1 cellular context compared by ENCODE assay signal in the genomic region with DNA sequence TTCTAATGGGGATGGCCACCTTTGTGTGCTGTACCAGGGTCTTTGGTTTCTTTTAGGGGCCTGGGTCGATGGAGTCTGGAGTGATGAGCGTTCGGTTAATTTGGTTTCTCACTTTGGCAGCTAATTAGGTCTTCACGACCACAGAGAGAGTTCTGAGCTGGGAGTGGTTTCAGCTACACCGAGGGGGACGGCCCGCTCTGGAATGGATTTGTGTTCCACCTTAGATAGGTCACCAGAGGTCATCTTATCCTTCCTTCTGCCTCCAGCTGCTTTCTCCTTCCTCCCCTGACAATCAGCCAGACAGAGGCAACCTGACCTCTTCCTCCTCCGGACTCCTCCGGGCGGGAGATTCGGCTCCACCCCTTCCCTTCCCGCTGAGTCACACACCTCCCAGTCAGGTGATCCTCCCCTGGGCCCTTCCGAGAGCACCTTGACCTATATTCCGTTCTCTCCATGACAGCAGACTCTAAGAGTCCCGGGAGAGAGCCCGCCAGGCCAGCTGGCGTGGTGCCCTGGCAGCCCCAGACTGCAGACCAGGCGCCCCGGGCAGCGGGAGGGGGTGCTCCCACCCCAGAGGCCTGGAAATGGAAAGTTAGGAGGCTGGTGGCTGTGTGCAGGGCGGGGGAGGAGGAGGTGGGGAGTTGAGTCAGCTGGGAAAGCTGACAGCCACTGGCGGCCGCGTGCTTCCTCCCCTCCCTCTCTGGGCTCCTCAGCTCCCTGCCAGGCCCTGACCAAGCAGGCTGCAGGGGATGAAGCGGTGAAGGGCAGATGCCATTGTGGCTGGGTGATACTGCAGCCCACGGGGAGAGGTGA.
TF ChIP-seq lines count a peak whose summit lies in the region.

No MANE protein-coding gene starts in this region.

TF ChIP-seq in HepG2, 621 proteins besides CTCF, POLR2A, EP300 and RAD21 (continued from another document and continues in another):
- TF ChIP-seq, protein P1, sequence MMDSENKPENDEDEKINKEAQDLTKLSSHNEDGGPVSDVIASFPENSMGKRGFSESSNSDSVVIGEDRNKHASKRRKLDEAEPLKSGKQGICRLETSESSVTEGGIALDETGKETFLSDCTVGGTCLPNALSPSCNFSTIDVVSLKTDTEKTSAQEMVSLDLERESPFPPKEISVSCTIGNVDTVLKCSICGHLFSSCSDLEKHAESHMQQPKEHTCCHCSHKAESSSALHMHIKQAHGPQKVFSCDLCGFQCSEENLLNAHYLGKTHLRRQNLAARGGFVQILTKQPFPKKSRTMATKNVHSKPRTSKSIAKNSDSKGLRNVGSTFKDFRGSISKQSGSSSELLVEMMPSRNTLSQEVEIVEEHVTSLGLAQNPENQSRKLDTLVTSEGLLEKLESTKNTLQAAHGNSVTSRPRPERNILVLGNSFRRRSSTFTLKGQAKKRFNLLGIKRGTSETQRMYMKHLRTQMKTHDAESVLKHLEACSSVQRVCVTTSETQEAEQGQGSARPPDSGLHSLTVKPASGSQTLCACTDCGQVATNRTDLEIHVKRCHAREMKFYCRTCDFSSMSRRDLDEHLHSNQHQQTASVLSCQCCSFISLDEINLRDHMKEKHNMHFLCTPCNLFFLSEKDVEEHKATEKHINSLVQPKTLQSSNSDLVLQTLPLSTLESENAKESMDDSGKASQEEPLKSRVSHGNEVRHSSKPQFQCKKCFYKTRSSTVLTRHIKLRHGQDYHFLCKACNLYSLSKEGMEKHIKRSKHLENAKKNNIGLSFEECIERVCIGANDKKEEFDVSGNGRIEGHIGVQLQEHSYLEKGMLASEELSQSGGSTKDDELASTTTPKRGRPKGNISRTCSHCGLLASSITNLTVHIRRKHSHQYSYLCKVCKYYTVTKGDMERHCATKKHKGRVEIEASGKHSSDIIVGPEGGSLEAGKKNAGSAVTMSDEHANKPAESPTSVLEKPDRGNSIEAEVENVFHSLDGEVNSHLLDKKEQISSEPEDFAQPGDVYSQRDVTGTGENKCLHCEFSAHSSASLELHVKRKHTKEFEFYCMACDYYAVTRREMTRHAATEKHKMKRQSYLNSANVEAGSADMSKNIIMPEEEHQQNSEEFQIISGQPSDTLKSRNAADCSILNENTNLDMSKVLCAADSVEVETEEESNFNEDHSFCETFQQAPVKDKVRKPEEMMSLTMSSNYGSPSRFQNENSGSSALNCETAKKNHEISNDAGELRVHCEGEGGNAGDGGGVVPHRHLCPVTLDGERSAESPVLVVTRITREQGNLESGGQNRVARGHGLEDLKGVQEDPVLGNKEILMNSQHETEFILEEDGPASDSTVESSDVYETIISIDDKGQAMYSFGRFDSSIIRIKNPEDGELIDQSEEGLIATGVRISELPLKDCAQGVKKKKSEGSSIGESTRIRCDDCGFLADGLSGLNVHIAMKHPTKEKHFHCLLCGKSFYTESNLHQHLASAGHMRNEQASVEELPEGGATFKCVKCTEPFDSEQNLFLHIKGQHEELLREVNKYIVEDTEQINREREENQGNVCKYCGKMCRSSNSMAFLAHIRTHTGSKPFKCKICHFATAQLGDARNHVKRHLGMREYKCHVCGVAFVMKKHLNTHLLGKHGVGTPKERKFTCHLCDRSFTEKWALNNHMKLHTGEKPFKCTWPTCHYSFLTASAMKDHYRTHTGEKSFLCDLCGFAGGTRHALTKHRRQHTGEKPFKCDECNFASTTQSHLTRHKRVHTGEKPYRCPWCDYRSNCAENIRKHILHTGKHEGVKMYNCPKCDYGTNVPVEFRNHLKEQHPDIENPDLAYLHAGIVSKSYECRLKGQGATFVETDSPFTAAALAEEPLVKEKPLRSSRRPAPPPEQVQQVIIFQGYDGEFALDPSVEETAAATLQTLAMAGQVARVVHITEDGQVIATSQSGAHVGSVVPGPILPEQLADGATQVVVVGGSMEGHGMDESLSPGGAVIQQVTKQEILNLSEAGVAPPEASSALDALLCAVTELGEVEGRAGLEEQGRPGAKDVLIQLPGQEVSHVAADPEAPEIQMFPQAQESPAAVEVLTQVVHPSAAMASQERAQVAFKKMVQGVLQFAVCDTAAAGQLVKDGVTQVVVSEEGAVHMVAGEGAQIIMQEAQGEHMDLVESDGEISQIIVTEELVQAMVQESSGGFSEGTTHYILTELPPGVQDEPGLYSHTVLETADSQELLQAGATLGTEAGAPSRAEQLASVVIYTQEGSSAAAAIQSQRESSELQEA (CRISPR knock-in tag; IDR thresholded peaks at IDR 0.05; ENCODE audit: not compliant biosample characterization) = no peak
- TF ChIP-seq CBX1 (IDR thresholded peaks at IDR 0.05; ENCODE audit: low read depth) (no peak), ZMYM2 (CRISPR knock-in tag; IDR thresholded peaks at IDR 0.05) (no peak), ZNF674 (CRISPR knock-in tag; IDR thresholded peaks at IDR 0.05; ENCODE audit: low read depth) (no peak), ZNF263 (CRISPR knock-in tag; IDR thresholded peaks at IDR 0.05) (peak; percentile 95), ISL2 (CRISPR knock-in tag; IDR thresholded peaks at IDR 0.05) (no peak; the same call in 1 of the 2 replicates), YY1 (IDR thresholded peaks at IDR 0.05; ENCODE audit: insufficient read depth, insufficient replicate concordance, low read depth, low read length) (peak; percentile 9), ZSCAN29 (CRISPR knock-in tag; conservative IDR thresholded peaks at IDR 0.05) (peak; percentile 65; the same call in 1 of the 2 replicates), ZNF326 (CRISPR knock-in tag; IDR thresholded peaks at IDR 0.05; ENCODE audit: borderline replicate concordance) (no peak), ASH2L (IDR thresholded peaks at IDR 0.05; ENCODE audit: insufficient read length, low read depth, low read length) (peak; percentile 85), NFE2L2 (IDR thresholded peaks at IDR 0.05; ENCODE audit: low read length) (peak; percentile 82), TEAD3 (CRISPR knock-in tag; optimal IDR thresholded peaks at IDR 0.05; ENCODE audit: borderline replicate concordance) (no peak), NBN (conservative IDR thresholded peaks at IDR 0.05) (no peak), ZNF607 (CRISPR knock-in tag; IDR thresholded peaks at IDR 0.05; ENCODE audit: borderline replicate concordance) (peak; percentile 10; the same call in 1 of the 2 replicates), HDAC2 (CRISPR knock-in tag; IDR thresholded peaks at IDR 0.05) (peak; percentile 54; the same call in 1 of the 2 replicates), ZKSCAN1 (IDR thresholded peaks at IDR 0.05; ENCODE audit: low read length) (no peak), NR1H2 (CRISPR knock-in tag; IDR thresholded peaks at IDR 0.05; ENCODE audit: borderline replicate concordance, low read depth) (no peak), ZNF564 (CRISPR knock-in tag; IDR thresholded peaks at IDR 0.05) (no peak), CCAR2 (optimal IDR thresholded peaks at IDR 0.05; ENCODE audit: low read depth, low read length) (no peak), SOX13 (IDR thresholded peaks at IDR 0.05) (0 out of 2 replicates have a peak, but pooled peaks have one; percentile 9), SOX13 (CRISPR knock-in tag; conservative IDR thresholded peaks at IDR 0.05 in 1 of 2, IDR thresholded peaks at IDR 0.05 in 1 of 2) (peak in 1 of 2 experiments; percentile 37; a peak in 1 of 4 replicates), XBP1 (CRISPR knock-in tag; IDR thresholded peaks at IDR 0.05) (no peak), ZNF10 (CRISPR knock-in tag; IDR thresholded peaks at IDR 0.05; ENCODE audit: borderline replicate concordance, low read depth) (no peak), ATF7 (IDR thresholded peaks at IDR 0.05) (no peak), ATF7 (CRISPR knock-in tag; IDR thresholded peaks at IDR 0.05) (0 out of 2 replicates have a peak, but pooled peaks have one; percentile 5), NFRKB (IDR thresholded peaks at IDR 0.05) (no peak), ZFP90 (CRISPR knock-in tag; IDR thresholded peaks at IDR 0.05; ENCODE audit: borderline replicate concordance) (no peak), ZNF703 (CRISPR knock-in tag; IDR thresholded peaks at IDR 0.05; ENCODE audit: borderline replicate concordance) (no peak; the same call in 1 of the 2 replicates), ZFYVE20 (CRISPR knock-in tag; IDR thresholded peaks at IDR 0.05; ENCODE audit: borderline replicate concordance, low read depth) (no peak), ZNF274 (CRISPR knock-in tag; IDR thresholded peaks at IDR 0.05) (no peak; the same call in 1 of the 2 replicates), SALL2 (CRISPR knock-in tag; IDR thresholded peaks at IDR 0.05) (peak; percentile 40; the same call in 1 of the 2 replicates), HDAC1 (CRISPR knock-in tag; IDR thresholded peaks at IDR 0.05) (peak; percentile 86; the same call in 1 of the 2 replicates), KLF12 (CRISPR knock-in tag; IDR thresholded peaks at IDR 0.05; ENCODE audit: borderline replicate concordance) (no peak), ZNF724P (CRISPR knock-in tag; IDR thresholded peaks at IDR 0.05; ENCODE audit: borderline replicate concordance) (0 out of 2 replicates have a peak, but pooled peaks have one; percentile 62)
- TF ChIP-seq, protein P2, sequence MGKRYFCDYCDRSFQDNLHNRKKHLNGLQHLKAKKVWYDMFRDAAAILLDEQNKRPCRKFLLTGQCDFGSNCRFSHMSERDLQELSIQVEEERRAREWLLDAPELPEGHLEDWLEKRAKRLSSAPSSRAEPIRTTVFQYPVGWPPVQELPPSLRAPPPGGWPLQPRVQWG (CRISPR knock-in tag; IDR thresholded peaks at IDR 0.05; ENCODE audit: borderline replicate concordance, low read depth) = no peak
- TF ChIP-seq, protein P3, sequence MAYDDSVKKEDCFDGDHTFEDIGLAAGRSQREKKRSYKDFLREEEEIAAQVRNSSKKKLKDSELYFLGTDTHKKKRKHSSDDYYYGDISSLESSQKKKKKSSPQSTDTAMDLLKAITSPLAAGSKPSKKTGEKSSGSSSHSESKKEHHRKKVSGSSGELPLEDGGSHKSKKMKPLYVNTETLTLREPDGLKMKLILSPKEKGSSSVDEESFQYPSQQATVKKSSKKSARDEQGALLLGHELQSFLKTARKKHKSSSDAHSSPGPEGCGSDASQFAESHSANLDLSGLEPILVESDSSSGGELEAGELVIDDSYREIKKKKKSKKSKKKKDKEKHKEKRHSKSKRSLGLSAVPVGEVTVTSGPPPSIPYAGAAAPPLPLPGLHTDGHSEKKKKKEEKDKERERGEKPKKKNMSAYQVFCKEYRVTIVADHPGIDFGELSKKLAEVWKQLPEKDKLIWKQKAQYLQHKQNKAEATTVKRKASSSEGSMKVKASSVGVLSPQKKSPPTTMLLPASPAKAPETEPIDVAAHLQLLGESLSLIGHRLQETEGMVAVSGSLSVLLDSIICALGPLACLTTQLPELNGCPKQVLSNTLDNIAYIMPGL (CRISPR knock-in tag; IDR thresholded peaks at IDR 0.05; ENCODE audit: borderline replicate concordance in 1 of 2, low read depth in 1 of 2) = no peak; a peak in 2 of 4 replicates
- TF ChIP-seq, protein P4, sequence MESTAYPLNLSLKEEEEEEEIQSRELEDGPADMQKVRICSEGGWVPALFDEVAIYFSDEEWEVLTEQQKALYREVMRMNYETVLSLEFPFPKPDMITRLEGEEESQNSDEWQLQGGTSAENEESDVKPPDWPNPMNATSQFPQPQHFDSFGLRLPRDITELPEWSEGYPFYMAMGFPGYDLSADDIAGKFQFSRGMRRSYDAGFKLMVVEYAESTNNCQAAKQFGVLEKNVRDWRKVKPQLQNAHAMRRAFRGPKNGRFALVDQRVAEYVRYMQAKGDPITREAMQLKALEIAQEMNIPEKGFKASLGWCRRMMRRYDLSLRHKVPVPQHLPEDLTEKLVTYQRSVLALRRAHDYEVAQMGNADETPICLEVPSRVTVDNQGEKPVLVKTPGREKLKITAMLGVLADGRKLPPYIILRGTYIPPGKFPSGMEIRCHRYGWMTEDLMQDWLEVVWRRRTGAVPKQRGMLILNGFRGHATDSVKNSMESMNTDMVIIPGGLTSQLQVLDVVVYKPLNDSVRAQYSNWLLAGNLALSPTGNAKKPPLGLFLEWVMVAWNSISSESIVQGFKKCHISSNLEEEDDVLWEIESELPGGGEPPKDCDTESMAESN (CRISPR knock-in tag; conservative IDR thresholded peaks at IDR 0.05) = 0 out of 2 replicates have a peak, but pooled peaks have one; percentile 24
- TF ChIP-seq, protein P5, sequence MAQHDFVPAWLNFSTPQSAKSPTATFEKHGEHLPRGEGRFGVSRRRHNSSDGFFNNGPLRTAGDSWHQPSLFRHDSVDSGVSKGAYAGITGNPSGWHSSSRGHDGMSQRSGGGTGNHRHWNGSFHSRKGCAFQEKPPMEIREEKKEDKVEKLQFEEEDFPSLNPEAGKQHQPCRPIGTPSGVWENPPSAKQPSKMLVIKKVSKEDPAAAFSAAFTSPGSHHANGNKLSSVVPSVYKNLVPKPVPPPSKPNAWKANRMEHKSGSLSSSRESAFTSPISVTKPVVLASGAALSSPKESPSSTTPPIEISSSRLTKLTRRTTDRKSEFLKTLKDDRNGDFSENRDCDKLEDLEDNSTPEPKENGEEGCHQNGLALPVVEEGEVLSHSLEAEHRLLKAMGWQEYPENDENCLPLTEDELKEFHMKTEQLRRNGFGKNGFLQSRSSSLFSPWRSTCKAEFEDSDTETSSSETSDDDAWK (CRISPR knock-in tag; IDR thresholded peaks at IDR 0.05) = no peak
- TF ChIP-seq, protein P6, sequence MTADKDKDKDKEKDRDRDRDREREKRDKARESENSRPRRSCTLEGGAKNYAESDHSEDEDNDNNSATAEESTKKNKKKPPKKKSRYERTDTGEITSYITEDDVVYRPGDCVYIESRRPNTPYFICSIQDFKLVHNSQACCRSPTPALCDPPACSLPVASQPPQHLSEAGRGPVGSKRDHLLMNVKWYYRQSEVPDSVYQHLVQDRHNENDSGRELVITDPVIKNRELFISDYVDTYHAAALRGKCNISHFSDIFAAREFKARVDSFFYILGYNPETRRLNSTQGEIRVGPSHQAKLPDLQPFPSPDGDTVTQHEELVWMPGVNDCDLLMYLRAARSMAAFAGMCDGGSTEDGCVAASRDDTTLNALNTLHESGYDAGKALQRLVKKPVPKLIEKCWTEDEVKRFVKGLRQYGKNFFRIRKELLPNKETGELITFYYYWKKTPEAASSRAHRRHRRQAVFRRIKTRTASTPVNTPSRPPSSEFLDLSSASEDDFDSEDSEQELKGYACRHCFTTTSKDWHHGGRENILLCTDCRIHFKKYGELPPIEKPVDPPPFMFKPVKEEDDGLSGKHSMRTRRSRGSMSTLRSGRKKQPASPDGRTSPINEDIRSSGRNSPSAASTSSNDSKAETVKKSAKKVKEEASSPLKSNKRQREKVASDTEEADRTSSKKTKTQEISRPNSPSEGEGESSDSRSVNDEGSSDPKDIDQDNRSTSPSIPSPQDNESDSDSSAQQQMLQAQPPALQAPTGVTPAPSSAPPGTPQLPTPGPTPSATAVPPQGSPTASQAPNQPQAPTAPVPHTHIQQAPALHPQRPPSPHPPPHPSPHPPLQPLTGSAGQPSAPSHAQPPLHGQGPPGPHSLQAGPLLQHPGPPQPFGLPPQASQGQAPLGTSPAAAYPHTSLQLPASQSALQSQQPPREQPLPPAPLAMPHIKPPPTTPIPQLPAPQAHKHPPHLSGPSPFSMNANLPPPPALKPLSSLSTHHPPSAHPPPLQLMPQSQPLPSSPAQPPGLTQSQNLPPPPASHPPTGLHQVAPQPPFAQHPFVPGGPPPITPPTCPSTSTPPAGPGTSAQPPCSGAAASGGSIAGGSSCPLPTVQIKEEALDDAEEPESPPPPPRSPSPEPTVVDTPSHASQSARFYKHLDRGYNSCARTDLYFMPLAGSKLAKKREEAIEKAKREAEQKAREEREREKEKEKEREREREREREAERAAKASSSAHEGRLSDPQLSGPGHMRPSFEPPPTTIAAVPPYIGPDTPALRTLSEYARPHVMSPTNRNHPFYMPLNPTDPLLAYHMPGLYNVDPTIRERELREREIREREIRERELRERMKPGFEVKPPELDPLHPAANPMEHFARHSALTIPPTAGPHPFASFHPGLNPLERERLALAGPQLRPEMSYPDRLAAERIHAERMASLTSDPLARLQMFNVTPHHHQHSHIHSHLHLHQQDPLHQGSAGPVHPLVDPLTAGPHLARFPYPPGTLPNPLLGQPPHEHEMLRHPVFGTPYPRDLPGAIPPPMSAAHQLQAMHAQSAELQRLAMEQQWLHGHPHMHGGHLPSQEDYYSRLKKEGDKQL (CRISPR knock-in tag; IDR thresholded peaks at IDR 0.05; ENCODE audit: low read depth) = no peak
